Comparison of ENCODE assay signal across 35 cellular contexts in the genomic region with DNA sequence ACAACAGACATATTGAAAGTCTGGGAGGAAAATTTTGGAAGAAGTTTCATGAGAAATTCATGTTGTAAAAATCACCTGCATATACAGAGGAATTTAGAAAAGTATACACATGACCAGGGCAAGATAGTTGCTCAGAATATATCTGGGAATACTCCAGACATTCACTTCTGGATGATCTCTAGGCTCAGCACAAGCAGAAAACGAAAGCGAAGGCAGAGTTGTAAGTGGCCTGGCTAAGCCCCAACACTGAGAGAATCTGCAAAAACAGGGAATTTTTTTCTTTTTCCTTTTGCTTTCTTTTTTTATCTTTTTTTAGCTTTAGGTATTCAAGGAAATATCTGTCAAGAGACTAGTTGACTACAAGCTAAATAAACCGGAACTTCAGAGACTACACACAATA.
"Had no signal": no experiment of that assay in that cellular context is flagged by ENCODE, and none has a peak within 500 bp of the region (broad histone marks: within the 10 kb centered on the region; RNA-seq: fewer than 3 reads in every experiment).

No MANE protein-coding gene starts in this region.

- H3K4me3 Mint-ChIP-seq: activated B cell treated with CpG ODN at 0.5 μM for 24 hours; activated CD4-positive, alpha-beta memory T cell treated with anti-CD3 and anti-CD28 coated beads for 36 hours; activated naive CD4-positive, alpha-beta T cell treated with anti-CD3 and anti-CD28 coated beads, Interleukin-2, amount 10 ng/mL, durations not matched to agents 7 days and 5 days; activated naive CD8-positive, alpha-beta T cell; activated naive CD8-positive, alpha-beta T cell treated with anti-CD3 and anti-CD28 coated beads, Interleukin-2, amount 50 U/mL, for 24 hours; central memory CD8-positive, alpha-beta T cell had no signal

- H3K27ac Mint-ChIP-seq: activated B cell treated with CpG ODN at 0.5 μM for 24 hours; activated CD4-positive, alpha-beta memory T cell treated with anti-CD3 and anti-CD28 coated beads for 36 hours; activated naive CD4-positive, alpha-beta T cell treated with anti-CD3 and anti-CD28 coated beads, Interleukin-2, amount 10 ng/mL, durations not matched to agents 7 days and 5 days; activated naive CD8-positive, alpha-beta T cell; activated naive CD8-positive, alpha-beta T cell treated with anti-CD3 and anti-CD28 coated beads, Interleukin-2, amount 50 U/mL, for 24 hours had no signal

- H3K4me1 Mint-ChIP-seq: activated B cell treated with CpG ODN at 0.5 μM for 24 hours; activated naive CD4-positive, alpha-beta T cell treated with anti-CD3 and anti-CD28 coated beads, Interleukin-2, amount 10 ng/mL, durations not matched to agents 7 days and 5 days; activated naive CD8-positive, alpha-beta T cell treated with anti-CD3 and anti-CD28 coated beads, Interleukin-2, amount 50 U/mL, for 24 hours; central memory CD8-positive, alpha-beta T cell had no signal

- H3K36me3 ChIP-seq: cardiac muscle cell had no signal

- H3K9ac ChIP-seq: KMS-11 had no signal

- H3K9me3 Mint-ChIP-seq: activated CD4-positive, alpha-beta memory T cell treated with anti-CD3 and anti-CD28 coated beads for 36 hours; activated naive CD4-positive, alpha-beta T cell treated with anti-CD3 and anti-CD28 coated beads, Interleukin-2, amount 10 ng/mL, durations not matched to agents 7 days and 5 days; activated naive CD8-positive, alpha-beta T cell treated with anti-CD3 and anti-CD28 coated beads, Interleukin-2, amount 50 U/mL, for 24 hours; central memory CD8-positive, alpha-beta T cell had no signal

- H3K36me3 Mint-ChIP-seq: activated CD4-positive, alpha-beta memory T cell treated with anti-CD3 and anti-CD28 coated beads for 36 hours; activated naive CD4-positive, alpha-beta T cell treated with anti-CD3 and anti-CD28 coated beads, Interleukin-2, amount 10 ng/mL, durations not matched to agents 7 days and 5 days; activated naive CD8-positive, alpha-beta T cell had no signal

- H3K27me3 Mint-ChIP-seq: activated B cell treated with CpG ODN at 0.5 μM for 24 hours; activated CD4-positive, alpha-beta memory T cell treated with anti-CD3 and anti-CD28 coated beads for 36 hours; activated naive CD4-positive, alpha-beta T cell treated with anti-CD3 and anti-CD28 coated beads, Interleukin-2, amount 10 ng/mL, durations not matched to agents 7 days and 5 days; activated naive CD8-positive, alpha-beta T cell; activated naive CD8-positive, alpha-beta T cell treated with anti-CD3 and anti-CD28 coated beads, Interleukin-2, amount 50 U/mL, for 24 hours; central memory CD8-positive, alpha-beta T cell had no signal

- H3K27me3 ChIP-seq: cardiac muscle cell had no signal

- H3K4me3 ChIP-seq: cardiac muscle cell had no signal

- H3K27ac ChIP-seq: cardiac muscle cell, KMS-11, VCaP had no signal

- DNase-seq: activated B cell treated with CpG ODN at 0.5 μM for 24 hours; activated CD4-positive, alpha-beta memory T cell treated with anti-CD3 and anti-CD28 coated beads for 36 hours; activated CD4-positive, alpha-beta T cell treated with anti-CD3 and anti-CD28 coated beads for 4 hours; activated CD4-positive, alpha-beta T cell treated with anti-CD3 and anti-CD28 coated beads, Interleukin-2, amount 50 U/mL, for 1 hour; activated CD4-positive, CD25-positive, alpha-beta regulatory T cell treated with anti-CD3 and anti-CD28 coated beads, Interleukin-2, amount 50 U/mL, for 72 hours; activated CD8-positive, alpha-beta memory T cell treated with anti-CD3 and anti-CD28 coated beads, Interleukin-2, amount 50 U/mL, for 4 hours; activated effector memory CD4-positive, alpha-beta T cell treated with Interleukin-2 at 50 U/mL for 16 hours; activated naive CD4-positive, alpha-beta T cell treated with anti-CD3 and anti-CD28 coated beads, Interleukin-2, amount 10 ng/mL, durations not matched to agents 7 days and 5 days; activated naive CD8-positive, alpha-beta T cell treated with anti-CD3 and anti-CD28 coated beads, Interleukin-2, amount 50 U/mL, for 24 hours; activated T-cell treated with anti-CD3 and anti-CD28 coated beads for 4 hours; activated T-cell treated with anti-CD3 and anti-CD28 coated beads, Interleukin-2, amount 50 U/mL, for 48 hours; amniotic stem cell; aorta; NCI-H1092 treated with DMSO at 0.1 percent for 48 hours; NCI-H1417; NCI-H146; NCI-H187 treated with DMSO at 0.1 percent for 48 hours; NCI-H2081; NCI-H2171 treated with DMSO at 0.1 percent for 48 hours; NCI-H2227 treated with DMSO at 0.1 percent for 48 hours; NCI-H446; NCI-H510A treated with DMSO at 0.1 percent for 48 hours; NCI-H526 treated with DMSO at 0.1 percent for 48 hours; NCI-H774; NK-92 treated with Interleukin-12 subunit alpha and Interleukin-12 subunit beta, amount 100 ng/mL, for 24 hours; Right ventricle myocardium superior; SW 1271; T-helper 1 cell; T-helper 2 cell; T-helper 9 cell had no signal

- ATAC-seq: activated naive CD8-positive, alpha-beta T cell treated with anti-CD3 and anti-CD28 coated beads, Interleukin-2, amount 50 U/mL, for 24 hours had no signal
